Comparison of ENCODE assay signal across 10 cellular contexts in genomic region chr15:85542895-85543331, GRCh38.
A peak's percentile ranks its signal among the peaks of the same experiment; 100 is the strongest.
DNase-seq lines count a peak whose midpoint lies in the region; FAIRE-seq and TF ChIP-seq lines count a peak whose summit lies in the region.
"Had no signal": no experiment of that assay in that cellular context is flagged by ENCODE, and none has a peak within 500 bp of the region (broad histone marks: within the 10 kb centered on the region; RNA-seq: fewer than 3 reads in every experiment).

No MANE protein-coding gene starts in this region.

- H3K27ac Mint-ChIP-seq in activated T-helper 2 cell treated with anti-CD3 and anti-CD28 coated beads, Interferon-gamma antibody, Interleukin-2, Interleukin-4, amounts not matched to agents 10 μg/mL and 5 μg/mL and 100 μg/mL, durations not matched to agents 14 hours and 24 hours and 36 hours = peak overlapping the region; percentile 29
- H3K27ac Mint-ChIP-seq in type B pancreatic cell = no peak overlapping the region

- H3K36me3 Mint-ChIP-seq in activated T-helper 2 cell treated with anti-CD3 and anti-CD28 coated beads, Interferon-gamma antibody, Interleukin-2, Interleukin-4, amounts not matched to agents 10 μg/mL and 5 μg/mL and 100 μg/mL, durations not matched to agents 14 hours and 24 hours and 36 hours (ENCODE audit: low read depth) = peaks cover 33% of the 10 kb centered on the region
- peaks cover 19% of the 10 kb centered on the region for H3K36me3 Mint-ChIP-seq in type B pancreatic cell

- peak; percentile 23 for DNase-seq in NCI-H510A treated with DMSO at 0.1 percent for 48 hours (lab: John Stamatoyannopoulos, UW)
- no peak for DNase-seq in NCI-H510A (lab: John Stamatoyannopoulos, UW)
- DNase-seq in activated T-helper 2 cell treated with anti-CD3 and anti-CD28 coated beads, Interferon-gamma antibody, Interleukin-2, Interleukin-4, amounts not matched to agents 10 μg/mL and 5 μg/mL and 100 μg/mL, durations not matched to agents 14 hours and 24 hours and 36 hours (ENCODE audit: low spot score) = no peak
- DNase-seq in prostate gland (ENCODE audit: low spot score) = peak; percentile 68
- DNase-seq in RCC 7860 (ENCODE audit: low spot score) = no peak
- no peak for DNase-seq in testis
- DNase-seq in type B pancreatic cell (ENCODE audit: extremely low spot score, unreplicated experiment) = no peak

- no peaks in the 10 kb centered on the region for H3K27me3 Mint-ChIP-seq in activated T-helper 2 cell treated with anti-CD3 and anti-CD28 coated beads, Interferon-gamma antibody, Interleukin-2, Interleukin-4, amounts not matched to agents 10 μg/mL and 5 μg/mL and 100 μg/mL, durations not matched to agents 14 hours and 24 hours and 36 hours (ENCODE audit: low read depth)
- no peaks in the 10 kb centered on the region for H3K27me3 Mint-ChIP-seq in type B pancreatic cell

- H3K36me3 ChIP-seq in KOPT-K1 (ENCODE audit: insufficient read depth, low read length) = no peaks in the 10 kb centered on the region
- no peaks in the 10 kb centered on the region for H3K36me3 ChIP-seq in prostate gland
- no peaks in the 10 kb centered on the region for H3K36me3 ChIP-seq in testis (ENCODE audit: low read depth, missing control alignments)

- H3K4me3 ChIP-seq in prostate gland (no peak overlapping the region), testis (no peak overlapping the region)

- H3K27ac ChIP-seq in KOPT-K1 (ENCODE audit: low read depth, low read length, poor library complexity, severe bottlenecking) = peak overlapping the region; percentile 34
- H3K27ac ChIP-seq in prostate gland = peak overlapping the region; percentile 67 to 69
- peak overlapping the region in 1 of 2 donors; percentile 56 for H3K27ac ChIP-seq in testis
- H3K27ac ChIP-seq: WERI-Rb-1 had no signal

- H3K9me3 ChIP-seq in KOPT-K1 (ENCODE audit: insufficient read depth, low read length, poor library complexity, severe bottlenecking) = no peaks in the 10 kb centered on the region
- H3K9me3 ChIP-seq in prostate gland = no peaks in the 10 kb centered on the region
- H3K9me3 ChIP-seq in testis = no peaks in the 10 kb centered on the region

- no peaks in the 10 kb centered on the region for H3K4me1 ChIP-seq in prostate gland (replicated peaks)
- peaks cover 13% of the 10 kb centered on the region for H3K4me1 ChIP-seq in testis

- intact Hi-C loops in activated T-helper 2 cell treated with anti-CD3 and anti-CD28 coated beads, Interferon-gamma antibody, Interleukin-2, Interleukin-4, amounts not matched to agents 10 μg/mL and 5 μg/mL and 100 μg/mL, durations not matched to agents 14 hours and 24 hours and 36 hours (cut with micrococcal nuclease) = loop anchor here (1.0 to 5.0 kb wide), 8 partner anchors 9 to 781 kb away; no protein-coding TSS in a partner anchor
- intact Hi-C loops in prostate gland (cut with DNase I) (loop anchor here (5.0 kb wide), 1 partner anchor 39 kb away; no protein-coding TSS in a partner anchor), testis (cut with DNase I; ENCODE audit: low total_unique reads) (no loop called here)

- 8% methylated on average over 3 of the region's 3 CpGs for WGBS in prostate gland
- WGBS in testis, 2 donors = 55 to 64% methylated on average over 3 of the region's 3 CpGs

- peaks cover 78% of the 10 kb centered on the region for H3K4me1 Mint-ChIP-seq in activated T-helper 2 cell treated with anti-CD3 and anti-CD28 coated beads, Interferon-gamma antibody, Interleukin-2, Interleukin-4, amounts not matched to agents 10 μg/mL and 5 μg/mL and 100 μg/mL, durations not matched to agents 14 hours and 24 hours and 36 hours (ENCODE audit: low read depth)
- peaks cover 34% of the 10 kb centered on the region for H3K4me1 Mint-ChIP-seq in type B pancreatic cell (ENCODE audit: unreplicated experiment)

- H3K4me3 Mint-ChIP-seq in activated T-helper 2 cell treated with anti-CD3 and anti-CD28 coated beads, Interferon-gamma antibody, Interleukin-2, Interleukin-4, amounts not matched to agents 10 μg/mL and 5 μg/mL and 100 μg/mL, durations not matched to agents 14 hours and 24 hours and 36 hours (ENCODE audit: low read depth) = no peak overlapping the region
- H3K4me3 Mint-ChIP-seq in type B pancreatic cell = no peak overlapping the region

- no peaks in the 10 kb centered on the region for H3K9me3 Mint-ChIP-seq in activated T-helper 2 cell treated with anti-CD3 and anti-CD28 coated beads, Interferon-gamma antibody, Interleukin-2, Interleukin-4, amounts not matched to agents 10 μg/mL and 5 μg/mL and 100 μg/mL, durations not matched to agents 14 hours and 24 hours and 36 hours
- H3K9me3 Mint-ChIP-seq in type B pancreatic cell = no peaks in the 10 kb centered on the region

- no peak for TF ChIP-seq POLR2A in prostate gland (IDR thresholded peaks at IDR 0.05)
- no peak for TF ChIP-seq POLR2A in testis (IDR thresholded peaks at IDR 0.05)

- H3K27me3 ChIP-seq in prostate gland (replicated peaks; ENCODE audit: insufficient read depth) (no peaks in the 10 kb centered on the region), testis (no peaks in the 10 kb centered on the region)

- FAIRE-seq in RCC 7860 (lab: Jason Lieb, UNC) = no peak
- FAIRE-seq: endometrium had no signal

- no peak for TF ChIP-seq CTCF in prostate gland (IDR thresholded peaks at IDR 0.05)
- no peak for TF ChIP-seq CTCF in testis (IDR thresholded peaks at IDR 0.05)
- no peak for TF ChIP-seq CTCF in type B pancreatic cell (conservative IDR thresholded peaks at IDR 0.05)

Comparison
In these comparisons a context has a peak if more than half of its experiments do, and no peak if none do; other contexts are left out.
1. DNase-seq: peak in NCI-H510A treated with DMSO at 0.1 percent for 48 hours (single experiment) and prostate gland (single experiment); none in NCI-H510A (single experiment), activated T-helper 2 cell treated with anti-CD3 and anti-CD28 coated beads, Interferon-gamma antibody, Interleukin-2, Interleukin-4, amounts not matched to agents 10 μg/mL and 5 μg/mL and 100 μg/mL, durations not matched to agents 14 hours and 24 hours and 36 hours (single experiment), RCC 7860 (single experiment), testis (single experiment) and type B pancreatic cell (single experiment).